8 cellular contexts compared by ENCODE assay signal in genomic region chr4:105471566-105472176, GRCh38.
A peak's percentile ranks its signal among the peaks of the same experiment; 100 is the strongest.
DNase-seq lines count a peak whose midpoint lies in the region; ATAC-seq and TF ChIP-seq lines count a peak whose summit lies in the region.

No MANE protein-coding gene starts in this region.

- peak; percentile 63 for TF ChIP-seq CTCF in WI38 (IDR thresholded peaks at IDR 0.05; ENCODE audit: low read depth, low read length)
- TF ChIP-seq CTCF in cardiac fibroblast (IDR thresholded peaks at IDR 0.05; ENCODE audit: low read depth, low read length) = peak; percentile 74

- ATAC-seq in HG02981 (IDR thresholded peaks at IDR 0.05; ENCODE audit: unreplicated experiment) = peak; percentile 38

- H3K4me3 ChIP-seq in WI38 (ENCODE audit: low read depth, low read length) (peak overlapping the region; percentile 36), cardiac fibroblast (replicated peaks in 1 of 2; ENCODE audit: low read depth in 2 of 2, low read length in 2 of 2) (peak overlapping the region; percentile 13 to 98)

- DNase-seq in SIG-M5 treated with dmso at 0.1 percent for 504 hours (lab: John Stamatoyannopoulos, UW; ENCODE audit: unreplicated experiment) (peak; percentile 68), SIG-M5 (lab: John Stamatoyannopoulos, UW) (no peak), NCI-H2081 (lab: John Stamatoyannopoulos, UW) (peak; percentile 60 to 69), cardiac fibroblast (ENCODE audit: low read depth in 2 of 2) (peak; percentile 84 to 85), islet precursor cell (peak; percentile 82)
- peak; percentile 47 to 60 for DNase-seq in stimulated activated CD4-positive, alpha-beta T cell treated with anti-CD3 and anti-CD28 coated beads, Interleukin-15, amount 100 ng/mL, for 48 hours (ENCODE audit: low read depth in 2 of 2)
